In the genomic region with DNA sequence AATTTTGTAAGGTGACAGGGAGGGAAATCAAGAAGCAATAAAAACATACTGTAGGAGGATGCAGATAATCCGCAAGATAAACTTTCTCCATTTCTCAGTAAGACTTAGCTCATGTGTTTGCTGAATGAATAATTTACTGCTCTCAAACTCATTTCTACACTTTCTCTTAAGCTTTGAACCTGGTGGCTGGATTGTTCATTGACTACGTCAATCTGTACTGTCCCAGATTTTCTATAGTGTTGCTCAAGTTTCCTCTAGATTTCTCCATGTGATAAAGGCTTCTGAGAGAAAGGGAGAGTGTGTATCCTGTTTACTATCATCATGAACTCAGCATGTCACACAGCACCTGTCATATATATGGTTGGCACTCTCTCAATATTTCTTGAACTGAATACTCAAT, we compare ENCODE assay signal across 20 cellular contexts.
"Had no signal": no experiment of that assay in that cellular context is flagged by ENCODE, and none has a peak within 500 bp of the region (broad histone marks: within the 10 kb centered on the region; RNA-seq: fewer than 3 reads in every experiment).

No MANE protein-coding gene starts in this region.

- FAIRE-seq: endometrium, kidney had no signal

- H3K4me1 ChIP-seq: left ventricle myocardium inferior, testis, upper lobe of right lung had no signal

- H3K27me3 ChIP-seq: testis, tibial nerve, upper lobe of right lung, vagina had no signal

- H3K9me3 ChIP-seq: left ventricle myocardium inferior, testis, tibial nerve, upper lobe of right lung, vagina had no signal

- H3K27ac ChIP-seq: left ventricle myocardium inferior, skin epidermis, testis, tibial nerve, upper lobe of right lung, vagina had no signal

- DNase-seq: cortex of kidney; effector memory CD4-positive, alpha-beta T cell; foreskin fibroblast; immature natural killer cell; kidney; left cardiac atrium; left ventricle myocardium inferior; naive thymus-derived CD8-positive, alpha-beta T cell; posterior cingulate gyrus; stimulated activated CD4-positive, alpha-beta T cell treated with anti-CD3 and anti-CD28 coated beads, Interleukin-2, amount 100 ng/mL, for 24 hours; stimulated activated CD4-positive, alpha-beta T cell treated with anti-CD3 and anti-CD28 coated beads, Interleukin-4, amount 100 ng/mL, for 4 hours; stimulated activated naive B cell treated with anti-CD40 and anti-IgM and Interleukin-4, amounts not matched to agents 10 μg/mL and 1 μg/mL and 100 μg/mL, for 72 hours; stimulated activated naive CD8-positive, alpha-beta T cell treated with anti-CD3 and anti-CD28 coated beads, Interleukin-15, amount 100 ng/mL, for 72 hours; testis; upper lobe of right lung had no signal

- H3K4me3 ChIP-seq: left ventricle myocardium inferior, lung, skin epidermis, testis, tibial nerve, upper lobe of right lung, vagina had no signal

- H3K36me3 ChIP-seq: left ventricle myocardium inferior, tibial nerve, upper lobe of right lung, vagina had no signal
